21 cellular contexts compared by ENCODE assay signal in genomic region chr2:69957970-69958369, GRCh38. TPM values are rescaled to one million over a fixed set of nuclear protein-coding genes. Genes with fewer than 3 reads are reported as not detected.
DNase-seq lines count a peak whose midpoint lies in the region; ATAC-seq, FAIRE-seq and TF ChIP-seq lines count a peak whose summit lies in the region.
"Had no signal": no experiment of that assay in that cellular context is flagged by ENCODE, and none has a peak within 500 bp of the region (broad histone marks: within the 10 kb centered on the region; RNA-seq: fewer than 3 reads in every experiment).

No MANE protein-coding gene starts in this region.

- H3K4me3 ChIP-seq in HepG2 (replicated peaks in 1 of 3; ENCODE audit: insufficient read depth in 1 of 3, low read depth in 2 of 3, low read length in 3 of 3), result no peak overlapping the region; a peak in 1 of 6 replicates
- H3K4me3 ChIP-seq in right lobe of liver, result no peak overlapping the region
- H3K4me3 ChIP-seq: colonic mucosa, transverse colon had no signal

- H3K36me3 ChIP-seq in HepG2 (replicated peaks in 1 of 2; ENCODE audit: control insufficient read depth in 1 of 2, insufficient read depth in 2 of 2, low read length in 2 of 2) (no peaks in the 10 kb centered on the region), right lobe of liver (no peaks in the 10 kb centered on the region)
- H3K36me3 ChIP-seq: colonic mucosa, transverse colon had no signal

- no peak overlapping the region for H3K27ac Mint-ChIP-seq in effector memory CD8-positive, alpha-beta T cell
- H3K27ac Mint-ChIP-seq: activated CD8-positive, alpha-beta T cell treated with anti-CD3 and anti-CD28 coated beads for 36 hours; activated naive CD4-positive, alpha-beta T cell treated with anti-CD3 and anti-CD28 coated beads, Interleukin-2, amount 50 U/mL, for 72 hours; activated T-cell treated with anti-CD3 and anti-CD28 coated beads, Interleukin-2, amount 50 U/mL, for 72 hours; T-helper 17 cell; WTC11 had no signal

- H3K36me3 Mint-ChIP-seq in effector memory CD8-positive, alpha-beta T cell (ENCODE audit: insufficient read depth), result no peaks in the 10 kb centered on the region
- H3K36me3 Mint-ChIP-seq: activated naive CD4-positive, alpha-beta T cell treated with anti-CD3 and anti-CD28 coated beads, Interleukin-2, amount 50 U/mL, for 72 hours; CD8-positive, alpha-beta memory T cell; WTC11 had no signal

- H3K4me1 Mint-ChIP-seq in effector memory CD8-positive, alpha-beta T cell (ENCODE audit: low read depth in 2 of 2), result peaks cover 4 to 6% of the 10 kb centered on the region in 2 donors
- H3K4me1 Mint-ChIP-seq: WTC11 had no signal

- no peak overlapping the region for H3K9ac ChIP-seq in HepG2 (ENCODE audit: insufficient read depth, low read depth, low read length)

- no TSS peak for BruUV-seq in HepG2 (replicated peaks; lab: Mats Ljungman, UMichigan)

- H3K9me3 Mint-ChIP-seq in effector memory CD8-positive, alpha-beta T cell, result no peaks in the 10 kb centered on the region
- H3K9me3 Mint-ChIP-seq: activated CD8-positive, alpha-beta T cell treated with anti-CD3 and anti-CD28 coated beads for 36 hours; activated naive CD4-positive, alpha-beta T cell treated with anti-CD3 and anti-CD28 coated beads, Interleukin-2, amount 50 U/mL, for 72 hours; activated T-cell treated with anti-CD3 and anti-CD28 coated beads, Interleukin-2, amount 50 U/mL, for 72 hours; CD8-positive, alpha-beta memory T cell; WTC11 had no signal

- no peaks in the 10 kb centered on the region for H4K20me1 ChIP-seq in HepG2 (ENCODE audit: insufficient read depth, low read length)

- DNase-seq in HepG2 (ENCODE audit: low spot score), result no peak
- no peak for DNase-seq in right lobe of liver
- peak; percentile 22 for DNase-seq in NCI-H2171 (lab: John Stamatoyannopoulos, UW)
- no peak for DNase-seq in effector memory CD8-positive, alpha-beta T cell
- no peak for DNase-seq in LoVo (ENCODE audit: low spot score)
- DNase-seq: activated CD8-positive, alpha-beta T cell treated with anti-CD3 and anti-CD28 coated beads for 36 hours; activated T-cell treated with anti-CD3 and anti-CD28 coated beads, Interleukin-2, amount 50 U/mL, for 72 hours; colonic mucosa; immature natural killer cell; NCI-H446 treated with DMSO at 0.1 percent for 48 hours; occipital lobe; stimulated activated CD4-positive, alpha-beta T cell treated with anti-CD3 and anti-CD28 coated beads, Interleukin-15, amount 100 ng/mL, for 24 hours; T-helper 17 cell; transverse colon had no signal

- H3K27ac ChIP-seq in HepG2 (ENCODE audit: extremely low read length, insufficient read depth, low read length) (no peak overlapping the region), right lobe of liver (no peak overlapping the region)
- H3K27ac ChIP-seq: colonic mucosa, transverse colon had no signal

- H3K27me3 Mint-ChIP-seq in effector memory CD8-positive, alpha-beta T cell, result peaks cover 13 to 15% of the 10 kb centered on the region in 2 donors
- H3K27me3 Mint-ChIP-seq: activated CD8-positive, alpha-beta T cell treated with anti-CD3 and anti-CD28 coated beads for 36 hours had no signal

- TF ChIP-seq POLR2A in HepG2 (IDR thresholded peaks at IDR 0.05; ENCODE audit: insufficient read depth in 1 of 2, low read depth in 2 of 2, low read length in 2 of 2) (no peak), right lobe of liver (IDR thresholded peaks at IDR 0.05) (no peak)

- POLR2A ChIA-PET in HepG2 (lab: Yijun Ruan, JAX), result interaction anchor here (1.3 kb wide), 1 partner anchor 11 kb away, joined by 4 read pairs; no protein-coding TSS in a partner anchor

- ATAC-seq in HepG2 (peak; percentile 8; the same call in 2 of the 3 replicates), right lobe of liver (no peak), esophagus mucosa (no peak), HG03354 (IDR thresholded peaks at IDR 0.05; ENCODE audit: poor library complexity, severe bottlenecking, unreplicated experiment) (no peak)
- ATAC-seq in effector memory CD8-positive, alpha-beta T cell (replicated peaks), result peak; percentile 27
- ATAC-seq: activated CD8-positive, alpha-beta T cell treated with anti-CD3 and anti-CD28 coated beads for 36 hours; activated naive CD4-positive, alpha-beta T cell treated with anti-CD3 and anti-CD28 coated beads, Interleukin-2, amount 50 U/mL, for 72 hours; activated T-cell treated with anti-CD3 and anti-CD28 coated beads, Interleukin-2, amount 50 U/mL, for 72 hours; T-helper 17 cell; WTC11 had no signal

- no peak for TF ChIP-seq RAD21 in HepG2 (CRISPR knock-in tag; IDR thresholded peaks at IDR 0.05)

- TF ChIP-seq CTCF in HepG2 (CRISPR knock-in tag; IDR thresholded peaks at IDR 0.05) (no peak), right lobe of liver (IDR thresholded peaks at IDR 0.05) (no peak)

- CTCF ChIA-PET in HepG2 (lab: Yijun Ruan, JAX; ENCODE audit: low intra/inter-chr PET ratio, low total read pairs), result no interaction called here

- TF ChIP-seq EP300 in HepG2 (IDR thresholded peaks at IDR 0.05; ENCODE audit: low read depth in 2 of 2, low read length in 2 of 2) (no peak), HepG2 (CRISPR knock-in tag; IDR thresholded peaks at IDR 0.05; ENCODE audit: borderline replicate concordance) (no peak)

- intact Hi-C loops in HepG2 (cut with micrococcal nuclease; ENCODE audit: unreplicated experiment), result no loop called here
- intact Hi-C loops in right lobe of liver (cut with DNase I), result no loop called here

- no peaks in the 10 kb centered on the region for H3K79me2 ChIP-seq in HepG2 (ENCODE audit: insufficient read depth, low read length)

- in situ Hi-C loops in HepG2 (cut with HindIII; ENCODE audit: extremely low pct_ligation_motif_present, low pct_unique_long_range_greater_than_20kb), result no loop called here

- H3K9me3 ChIP-seq in HepG2 (ENCODE audit: low read length) (no peaks in the 10 kb centered on the region), right lobe of liver (no peaks in the 10 kb centered on the region)
- H3K9me3 ChIP-seq: colonic mucosa, transverse colon had no signal

- WGBS in HepG2 (ENCODE audit: low lambda C conversion rate), result 4% methylated on average over 8 of the region's 8 CpGs
- 71% methylated on average over 4 of the region's 8 CpGs for WGBS in right lobe of liver (ENCODE audit: insufficient coverage, low coverage, low lambda C conversion rate, missing lambda C conversion rate)

- no peak overlapping the region for H3K4me2 ChIP-seq in HepG2 (ENCODE audit: low read depth, low read length)

- no peak overlapping the region for H2AFZ ChIP-seq in HepG2 (ENCODE audit: low read length)

- H3K4me3 Mint-ChIP-seq in effector memory CD8-positive, alpha-beta T cell, result no peak overlapping the region
- H3K4me3 Mint-ChIP-seq: activated CD8-positive, alpha-beta T cell treated with anti-CD3 and anti-CD28 coated beads for 36 hours; activated T-cell treated with anti-CD3 and anti-CD28 coated beads, Interleukin-2, amount 50 U/mL, for 72 hours; immature natural killer cell; T-helper 17 cell; WTC11 had no signal

- H3K4me1 ChIP-seq in HepG2 (ENCODE audit: insufficient read depth, low read length), result peaks cover 27% of the 10 kb centered on the region
- H3K4me1 ChIP-seq in right lobe of liver, result no peaks in the 10 kb centered on the region
- H3K4me1 ChIP-seq: colonic mucosa, transverse colon had no signal

- no peak for FAIRE-seq in HepG2 (lab: Jason Lieb, UNC)
- FAIRE-seq: endometrium, GM18507 had no signal

- peaks cover 0 to 25% of the 10 kb centered on the region in 2 experiments; a peak in 2 of 5 replicates for H3K27me3 ChIP-seq in HepG2 (ENCODE audit: control insufficient read depth in 1 of 2, insufficient read depth in 2 of 2, low read length in 2 of 2)
- H3K27me3 ChIP-seq in right lobe of liver, result no peaks in the 10 kb centered on the region
- H3K27me3 ChIP-seq: colonic mucosa, transverse colon had no signal

RNA-seq across cellular contexts. Expression of gene ASPRV1, which starts 3.5 kb away (rescaled TPM):
- total RNA-seq in HepG2 (2016; rRNA removed; fragmentation: Illumina TruSeq; extraction: Trizol), result 0.40 and 0.42 TPM in 2 replicates
- total RNA-seq in HepG2 (2016; cell fraction: cytosol; rRNA removed; fragmentation: Illumina TruSeq; extraction: Trizol; ENCODE audit: low read depth), result 0.18 TPM in 1 of 2 replicates, not detected in the other
- total RNA-seq in HepG2 (2016; cell fraction: insoluble cytoplasmic fraction; rRNA removed; fragmentation: Illumina TruSeq; extraction: Trizol), result 0.32 and 0.40 TPM in 2 replicates
- 0.28 and 0.34 TPM in 2 replicates for total RNA-seq in HepG2 (2016; cell fraction: membrane; rRNA removed; fragmentation: Illumina TruSeq; extraction: Trizol)
- total RNA-seq in HepG2 (2016; cell fraction: nucleus; rRNA removed; fragmentation: Illumina TruSeq; extraction: Trizol), result 0.47 and 0.50 TPM in 2 replicates
- polyA plus RNA-seq in HepG2 (2011; rRNA removed), result 0.48 and 0.52 TPM in 2 replicates
- 0.38 and 0.47 TPM in 2 replicates for polyA plus RNA-seq in HepG2 (2011; cell fraction: cytosol; rRNA removed)
- polyA plus RNA-seq in HepG2 (2011; cell fraction: nucleus; rRNA removed), result 1.1 and 1.8 TPM in 2 replicates
- polyA plus RNA-seq in HepG2 (2012), result 0.42 and 0.52 TPM in 2 replicates
- polyA plus RNA-seq in HepG2 (2016; cell fraction: cytosol; fragmentation: Illumina TruSeq; extraction: Trizol; ENCODE audit: low read depth), result 0.07 TPM in 1 of 2 replicates, not detected in the other
- polyA plus RNA-seq in HepG2 (2016; cell fraction: insoluble cytoplasmic fraction; fragmentation: Illumina TruSeq; extraction: Trizol; ENCODE audit: low read depth), result 0.32 and 0.34 TPM in 2 replicates
- 0.09 and 0.24 TPM in 2 replicates for polyA plus RNA-seq in HepG2 (2016; cell fraction: membrane; fragmentation: Illumina TruSeq; extraction: Trizol; ENCODE audit: low read depth)
- 0.92 and 1.1 TPM in 2 replicates for polyA plus RNA-seq in HepG2 (2016; cell fraction: nucleus; fragmentation: Illumina TruSeq; extraction: Trizol; ENCODE audit: insufficient read depth, low read depth)
- 0.14 and 0.48 TPM in 2 replicates for polyA minus RNA-seq in HepG2 (2011; rRNA and poly(A)+ RNA removed; ENCODE audit: low replicate concordance)
- 0.26 TPM in 1 of 2 replicates, not detected in the other for polyA minus RNA-seq in HepG2 (2011; cell fraction: cytosol; rRNA and poly(A)+ RNA removed)
- 0.50 and 0.52 TPM in 2 replicates for polyA minus RNA-seq in HepG2 (2011; cell fraction: nucleus; rRNA and poly(A)+ RNA removed)
- under 1 TPM; 0.31 to 0.98 (median 0.59) TPM for total RNA-seq in right lobe of liver
- 0.16 TPM for total RNA-seq in esophagus mucosa

RNA-seq across cellular contexts. Expression of gene MXD1, which starts 43.1 kb away (rescaled TPM):
- total RNA-seq in HepG2 (2016; rRNA removed; fragmentation: Illumina TruSeq; extraction: Trizol) (6.4 and 7.7 TPM in 2 replicates), right lobe of liver (10 to 100 TPM in 1 of 6 experiments, 1 to 10 TPM in 5; 3.5 to 13.1 (median 4.3) TPM), esophagus mucosa (155 TPM)
- total RNA-seq in HepG2 (2016; cell fraction: cytosol; rRNA removed; fragmentation: Illumina TruSeq; extraction: Trizol; ENCODE audit: low read depth), result 0.61 and 2.0 TPM in 2 replicates
- total RNA-seq in HepG2 (2016; cell fraction: insoluble cytoplasmic fraction; rRNA removed; fragmentation: Illumina TruSeq; extraction: Trizol), result 6.1 and 7.8 TPM in 2 replicates
- total RNA-seq in HepG2 (2016; cell fraction: membrane; rRNA removed; fragmentation: Illumina TruSeq; extraction: Trizol), result 3.1 and 3.6 TPM in 2 replicates
- total RNA-seq in HepG2 (2016; cell fraction: nucleus; rRNA removed; fragmentation: Illumina TruSeq; extraction: Trizol), result 11.9 and 13.4 TPM in 2 replicates
- polyA plus RNA-seq in HepG2 (2011; rRNA removed), result 12.0 and 14.9 TPM in 2 replicates
- 5.2 and 7.3 TPM in 2 replicates for polyA plus RNA-seq in HepG2 (2011; cell fraction: cytosol; rRNA removed)
- polyA plus RNA-seq in HepG2 (2011; cell fraction: nucleus; rRNA removed), result 15.4 and 18.9 TPM in 2 replicates
- polyA plus RNA-seq in HepG2 (2012), result 6.1 and 8.3 TPM in 2 replicates
- 0.19 and 0.38 TPM in 2 replicates for polyA plus RNA-seq in HepG2 (2016; cell fraction: cytosol; fragmentation: Illumina TruSeq; extraction: Trizol; ENCODE audit: low read depth)
- 5.4 and 6.9 TPM in 2 replicates for polyA plus RNA-seq in HepG2 (2016; cell fraction: insoluble cytoplasmic fraction; fragmentation: Illumina TruSeq; extraction: Trizol; ENCODE audit: low read depth)
- 1.2 and 1.5 TPM in 2 replicates for polyA plus RNA-seq in HepG2 (2016; cell fraction: membrane; fragmentation: Illumina TruSeq; extraction: Trizol; ENCODE audit: low read depth)
- polyA plus RNA-seq in HepG2 (2016; cell fraction: nucleus; fragmentation: Illumina TruSeq; extraction: Trizol; ENCODE audit: insufficient read depth, low read depth), result 14.2 and 17.0 TPM in 2 replicates
- 5.8 and 5.9 TPM in 2 replicates for polyA minus RNA-seq in HepG2 (2011; rRNA and poly(A)+ RNA removed; ENCODE audit: low replicate concordance)
- polyA minus RNA-seq in HepG2 (2011; cell fraction: cytosol; rRNA and poly(A)+ RNA removed), result 7.4 and 8.8 TPM in 2 replicates
- polyA minus RNA-seq in HepG2 (2011; cell fraction: nucleus; rRNA and poly(A)+ RNA removed), result 22.0 and 25.4 TPM in 2 replicates

Comparison
In these comparisons a context has a peak if more than half of its experiments do, and no peak if none do; other contexts are left out.
1. ATAC-seq: peak in HepG2 (single experiment) and effector memory CD8-positive, alpha-beta T cell (single experiment); none in right lobe of liver (0 of 4), esophagus mucosa (single experiment) and HG03354 (single experiment).
2. RNA of gene MXD1, which starts 43.1 kb away (total RNA-seq): 155 TPM in esophagus mucosa (single experiment); 0.61 to 13.4 TPM in HepG2 and 3.5 to 13.1 TPM in right lobe of liver; every median in the first group is over 10 times any median in the second.